Comparison of ENCODE assay signal across 16 cellular contexts in genomic region chr22:21823740-21824438, GRCh38. TPM values are rescaled to one million over a fixed set of nuclear protein-coding genes. Genes with fewer than 3 reads are reported as not detected.
DNase-seq lines count a peak whose midpoint lies in the region; ATAC-seq, FAIRE-seq and TF ChIP-seq lines count a peak whose summit lies in the region.
"Had no signal": no experiment of that assay in that cellular context is flagged by ENCODE, and none has a peak within 500 bp of the region (broad histone marks: within the 10 kb centered on the region; RNA-seq: fewer than 3 reads in every experiment).

No MANE protein-coding gene starts in this region.

- H3K9me3 Mint-ChIP-seq in brain = peaks cover 0 to 3% (median 0%) of the 10 kb centered on the region in 5 experiments
- no peaks in the 10 kb centered on the region for H3K9me3 Mint-ChIP-seq in activated naive CD4-positive, alpha-beta T cell treated with anti-CD3 and anti-CD28 coated beads, Interleukin-2, amount 10 ng/mL, durations not matched to agents 7 days and 5 days

- peak in 3 of 4 donors; percentile 19 to 35 (median 27) for ATAC-seq in right lobe of liver
- ATAC-seq in HepG2 = no peak
- no peak for ATAC-seq in esophagus mucosa
- ATAC-seq: upper lobe of right lung had no signal

- H3K27me3 ChIP-seq in right lobe of liver (no peaks in the 10 kb centered on the region), HepG2 (ENCODE audit: control insufficient read depth in 1 of 2, insufficient read depth in 2 of 2, low read length in 2 of 2) (no peaks in the 10 kb centered on the region)
- H3K27me3 ChIP-seq: upper lobe of right lung had no signal

- H3K4me3 Mint-ChIP-seq in brain = no peak overlapping the region
- no peak overlapping the region for H3K4me3 Mint-ChIP-seq in activated naive CD4-positive, alpha-beta T cell treated with anti-CD3 and anti-CD28 coated beads, Interleukin-2, amount 10 ng/mL, durations not matched to agents 7 days and 5 days

- CTCF ChIA-PET in HepG2 (lab: Yijun Ruan, JAX; ENCODE audit: low intra/inter-chr PET ratio, low total read pairs) = no interaction called here
- CTCF ChIA-PET in activated naive CD4-positive, alpha-beta T cell treated with anti-CD3 and anti-CD28 coated beads, Interleukin-2, amount 10 ng/mL, durations not matched to agents 7 days and 5 days (lab: Charles Lee) = no interaction called here

- H3K9ac ChIP-seq in HepG2 (ENCODE audit: insufficient read depth, low read depth, low read length) = no peak overlapping the region

- no peak overlapping the region for H3K27ac ChIP-seq in right lobe of liver
- no peak overlapping the region for H3K27ac ChIP-seq in HepG2 (ENCODE audit: extremely low read length, insufficient read depth, low read length)
- H3K27ac ChIP-seq: RWPE1, upper lobe of right lung had no signal

- no peak for TF ChIP-seq RAD21 in HepG2 (CRISPR knock-in tag; IDR thresholded peaks at IDR 0.05)

- H3K4me1 Mint-ChIP-seq in brain = peaks cover 69% of the 10 kb centered on the region
- H3K4me1 Mint-ChIP-seq in activated naive CD4-positive, alpha-beta T cell treated with anti-CD3 and anti-CD28 coated beads, Interleukin-2, amount 10 ng/mL, durations not matched to agents 7 days and 5 days = peaks cover 36% of the 10 kb centered on the region

- no peak for FAIRE-seq in HepG2 (lab: Jason Lieb, UNC)
- FAIRE-seq: colon, frontal cortex, H1 had no signal

- no peak overlapping the region for H2AFZ ChIP-seq in HepG2 (ENCODE audit: low read length)

- DNase-seq in right lobe of liver (no peak), HepG2 (ENCODE audit: low spot score) (no peak), iris pigment epithelial cell (ENCODE audit: low read depth) (peak; percentile 64), NCI-H446 (lab: John Stamatoyannopoulos, UW) (no peak), SHP77 (lab: John Stamatoyannopoulos, UW) (no peak)
- DNase-seq in activated naive CD4-positive, alpha-beta T cell treated with anti-CD3 and anti-CD28 coated beads, Interleukin-2, amount 10 ng/mL, durations not matched to agents 7 days and 5 days = no peak
- DNase-seq: ACHN, NCI-H1092 treated with DMSO at 0.1 percent for 48 hours, NCI-H510A treated with DMSO at 0.1 percent for 48 hours, upper lobe of right lung had no signal

- no peaks in the 10 kb centered on the region for H3K27me3 Mint-ChIP-seq in brain
- no peaks in the 10 kb centered on the region for H3K27me3 Mint-ChIP-seq in activated naive CD4-positive, alpha-beta T cell treated with anti-CD3 and anti-CD28 coated beads, Interleukin-2, amount 10 ng/mL, durations not matched to agents 7 days and 5 days

- peaks cover 11% of the 10 kb centered on the region for H3K36me3 Mint-ChIP-seq in brain
- peaks cover 3% of the 10 kb centered on the region for H3K36me3 Mint-ChIP-seq in activated naive CD4-positive, alpha-beta T cell treated with anti-CD3 and anti-CD28 coated beads, Interleukin-2, amount 10 ng/mL, durations not matched to agents 7 days and 5 days

- H3K79me2 ChIP-seq in HepG2 (ENCODE audit: insufficient read depth, low read length) = peaks cover 86% of the 10 kb centered on the region

- no peak overlapping the region for H3K4me2 ChIP-seq in HepG2 (ENCODE audit: low read depth, low read length)

- TF ChIP-seq POLR2A in right lobe of liver (IDR thresholded peaks at IDR 0.05) (no peak), HepG2 (IDR thresholded peaks at IDR 0.05; ENCODE audit: insufficient read depth in 1 of 2, low read depth in 2 of 2, low read length in 2 of 2) (no peak)

- TF ChIP-seq CTCF in right lobe of liver (IDR thresholded peaks at IDR 0.05) (no peak), HepG2 (CRISPR knock-in tag; IDR thresholded peaks at IDR 0.05) (no peak), brain (conservative IDR thresholded peaks at IDR 0.05) (no peak)

- peaks cover 47% of the 10 kb centered on the region for H4K20me1 ChIP-seq in HepG2 (ENCODE audit: insufficient read depth, low read length)

- in situ Hi-C loops in HepG2 (cut with HindIII; ENCODE audit: extremely low pct_ligation_motif_present, low pct_unique_long_range_greater_than_20kb) = no loop called here

- intact Hi-C loops in right lobe of liver (cut with DNase I) = no loop called here
- intact Hi-C loops in HepG2 (cut with micrococcal nuclease; ENCODE audit: unreplicated experiment) = no loop called here

- peak overlapping the region in 3 of 5 experiments; percentile 5 to 81 (median 24) for H3K27ac Mint-ChIP-seq in brain
- H3K27ac Mint-ChIP-seq in activated naive CD4-positive, alpha-beta T cell treated with anti-CD3 and anti-CD28 coated beads, Interleukin-2, amount 10 ng/mL, durations not matched to agents 7 days and 5 days = no peak overlapping the region

- H3K36me3 ChIP-seq in right lobe of liver (no peaks in the 10 kb centered on the region), HepG2 (replicated peaks in 1 of 2; ENCODE audit: control insufficient read depth in 1 of 2, insufficient read depth in 2 of 2, low read length in 2 of 2) (0 out of 5 replicates have a peak, but pooled peaks cover 0 to 9% of the 10 kb centered on the region in 2 experiments)
- H3K36me3 ChIP-seq: upper lobe of right lung had no signal

- POLR2A ChIA-PET in HepG2 (lab: Yijun Ruan, JAX) = no interaction called here

- H3K4me1 ChIP-seq in right lobe of liver (no peaks in the 10 kb centered on the region), HepG2 (ENCODE audit: insufficient read depth, low read length) (peaks cover 10% of the 10 kb centered on the region)

- WGBS in right lobe of liver (ENCODE audit: insufficient coverage, low coverage, low lambda C conversion rate, missing lambda C conversion rate) = 63% methylated on average over 4 of the region's 5 CpGs
- WGBS in HepG2 (ENCODE audit: low lambda C conversion rate) = 90% methylated on average over 5 of the region's 5 CpGs

- H3K4me3 ChIP-seq in right lobe of liver = no peak overlapping the region
- no peak overlapping the region for H3K4me3 ChIP-seq in HepG2 (replicated peaks in 1 of 3; ENCODE audit: insufficient read depth in 1 of 3, low read depth in 2 of 3, low read length in 3 of 3)
- H3K4me3 ChIP-seq: upper lobe of right lung had no signal

- no TSS peak for BruUV-seq in HepG2 (replicated peaks; lab: Mats Ljungman, UMichigan)

- H3K9me3 ChIP-seq in right lobe of liver = no peaks in the 10 kb centered on the region
- H3K9me3 ChIP-seq in HepG2 (ENCODE audit: low read length) = no peaks in the 10 kb centered on the region
- H3K9me3 ChIP-seq: upper lobe of right lung had no signal

- no peak for TF ChIP-seq EP300 in HepG2 (IDR thresholded peaks at IDR 0.05; ENCODE audit: low read depth in 2 of 2, low read length in 2 of 2)
- TF ChIP-seq EP300 in HepG2 (CRISPR knock-in tag; IDR thresholded peaks at IDR 0.05; ENCODE audit: borderline replicate concordance) = no peak

TF ChIP-seq in HepG2, 621 proteins besides CTCF, POLR2A, EP300 and RAD21 (continues in another document):
- TF ChIP-seq CBX2 (IDR thresholded peaks at IDR 0.05; ENCODE audit: low read depth, low read length) (no peak), CBX2 (CRISPR knock-in tag; IDR thresholded peaks at IDR 0.05; ENCODE audit: low read depth) (no peak), HOXA9 (CRISPR knock-in tag; IDR thresholded peaks at IDR 0.05; ENCODE audit: borderline replicate concordance) (no peak), ZNF724P (CRISPR knock-in tag; IDR thresholded peaks at IDR 0.05; ENCODE audit: borderline replicate concordance) (no peak)
- TF ChIP-seq, protein P1, sequence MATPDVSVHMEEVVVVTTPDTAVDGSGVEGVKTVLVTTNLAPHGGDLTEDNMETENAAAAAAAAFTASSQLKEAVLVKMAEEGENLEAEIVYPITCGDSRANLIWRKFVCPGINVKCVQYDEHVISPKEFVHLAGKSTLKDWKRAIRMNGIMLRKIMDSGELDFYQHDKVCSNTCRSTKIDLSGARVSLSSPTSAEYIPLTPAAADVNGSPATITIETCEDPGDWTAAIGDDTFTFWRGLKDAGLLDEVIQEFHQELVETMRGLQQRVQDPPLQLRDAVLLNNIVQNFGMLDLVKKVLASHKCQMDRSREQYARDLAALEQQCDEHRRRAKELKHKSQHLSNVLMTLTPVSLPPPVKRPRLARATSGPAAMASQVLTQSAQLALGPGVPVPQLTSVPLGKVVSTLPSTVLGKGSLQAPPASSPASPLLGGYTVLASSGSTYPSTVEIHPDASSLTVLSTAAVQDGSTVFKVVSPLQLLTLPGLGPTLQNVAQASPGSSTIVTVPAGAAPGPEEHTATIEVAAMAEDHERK (CRISPR knock-in tag; IDR thresholded peaks at IDR 0.05; ENCODE audit: low read depth) = no peak

RNA-seq across cellular contexts. Expression of gene MAPK1, which starts 43.6 kb away (rescaled TPM):
- 10 to 100 TPM; 43.4 to 75.0 (median 59.5) TPM for total RNA-seq in right lobe of liver
- total RNA-seq in HepG2 (2016; rRNA removed; fragmentation: Illumina TruSeq; extraction: Trizol) = 107 and 154 TPM in 2 replicates
- total RNA-seq in HepG2 (2016; cell fraction: cytosol; rRNA removed; fragmentation: Illumina TruSeq; extraction: Trizol; ENCODE audit: low read depth) = 39.6 and 40.0 TPM in 2 replicates
- 109 and 140 TPM in 2 replicates for total RNA-seq in HepG2 (2016; cell fraction: insoluble cytoplasmic fraction; rRNA removed; fragmentation: Illumina TruSeq; extraction: Trizol)
- 33.8 and 38.8 TPM in 2 replicates for total RNA-seq in HepG2 (2016; cell fraction: membrane; rRNA removed; fragmentation: Illumina TruSeq; extraction: Trizol)
- total RNA-seq in HepG2 (2016; cell fraction: nucleus; rRNA removed; fragmentation: Illumina TruSeq; extraction: Trizol) = 42.1 and 45.3 TPM in 2 replicates
- polyA plus RNA-seq in HepG2 (2011; rRNA removed) = 92.7 and 114 TPM in 2 replicates
- 31.9 and 48.7 TPM in 2 replicates for polyA plus RNA-seq in HepG2 (2011; cell fraction: cytosol; rRNA removed)
- 24.0 TPM in 2 replicates for polyA plus RNA-seq in HepG2 (2011; cell fraction: nucleus; rRNA removed)
- 75.2 and 78.0 TPM in 2 replicates for polyA plus RNA-seq in HepG2 (2012)
- polyA plus RNA-seq in HepG2 (2016; cell fraction: cytosol; fragmentation: Illumina TruSeq; extraction: Trizol; ENCODE audit: low read depth) = 5.4 and 6.7 TPM in 2 replicates
- 98.7 and 119 TPM in 2 replicates for polyA plus RNA-seq in HepG2 (2016; cell fraction: insoluble cytoplasmic fraction; fragmentation: Illumina TruSeq; extraction: Trizol; ENCODE audit: low read depth)
- 10.3 and 16.3 TPM in 2 replicates for polyA plus RNA-seq in HepG2 (2016; cell fraction: membrane; fragmentation: Illumina TruSeq; extraction: Trizol; ENCODE audit: low read depth)
- 43.1 and 52.9 TPM in 2 replicates for polyA plus RNA-seq in HepG2 (2016; cell fraction: nucleus; fragmentation: Illumina TruSeq; extraction: Trizol; ENCODE audit: insufficient read depth, low read depth)
- 51.6 and 79.2 TPM in 2 replicates for polyA minus RNA-seq in HepG2 (2011; rRNA and poly(A)+ RNA removed; ENCODE audit: low replicate concordance)
- polyA minus RNA-seq in HepG2 (2011; cell fraction: cytosol; rRNA and poly(A)+ RNA removed) = 36.6 and 37.6 TPM in 2 replicates
- polyA minus RNA-seq in HepG2 (2011; cell fraction: nucleus; rRNA and poly(A)+ RNA removed) = 25.8 and 27.6 TPM in 2 replicates
- polyA plus RNA-seq in brain (ENCODE audit: insufficient read depth, low read depth, low replicate concordance) = 59.2 TPM
- total RNA-seq in esophagus mucosa = 112 TPM

Comparison
In these comparisons a context has a peak if more than half of its experiments do, and no peak if none do; other contexts are left out.
1. ATAC-seq: peak in right lobe of liver (3 of 4); none in HepG2 (single experiment) and esophagus mucosa (single experiment).